ENCODE assay signal across 20 cellular contexts in genomic region chr2:210020138-210020537, GRCh38.
"Had no signal": no experiment of that assay in that cellular context is flagged by ENCODE, and none has a peak within 500 bp of the region (broad histone marks: within the 10 kb centered on the region; RNA-seq: fewer than 3 reads in every experiment).

No MANE protein-coding gene starts in this region.

- H3K27ac Mint-ChIP-seq: nephron progenitor cell; stimulated activated effector memory CD8-positive, alpha-beta T cell treated with anti-CD3 and anti-CD28 coated beads, Interleukin-12 subunit alpha, Interleukin-12 subunit beta, amount 100 ng/mL, for 72 hours; type B pancreatic cell had no signal

- H3K4me3 Mint-ChIP-seq: memory B cell; nephron progenitor cell; stimulated activated effector memory CD8-positive, alpha-beta T cell treated with anti-CD3 and anti-CD28 coated beads, Interleukin-12 subunit alpha, Interleukin-12 subunit beta, amount 100 ng/mL, for 72 hours; type B pancreatic cell had no signal

- H3K4me3 ChIP-seq: coronary artery, lower lobe of right lung, psoas muscle, sigmoid colon, stomach, thyroid gland had no signal

- H3K27me3 Mint-ChIP-seq: memory B cell, type B pancreatic cell had no signal

- H3K9me3 Mint-ChIP-seq: memory B cell; nephron progenitor cell; stimulated activated effector memory CD8-positive, alpha-beta T cell treated with anti-CD3 and anti-CD28 coated beads, Interleukin-12 subunit alpha, Interleukin-12 subunit beta, amount 100 ng/mL, for 72 hours; type B pancreatic cell had no signal

- H3K4me1 Mint-ChIP-seq: memory B cell, nephron progenitor cell had no signal

- H3K27ac ChIP-seq: coronary artery, lower lobe of right lung, psoas muscle, sigmoid colon, stomach, thyroid gland had no signal

- DNase-seq: dermis blood vessel endothelial cell; effector memory CD4-positive, alpha-beta T cell; hypothalamus; left ventricle myocardium superior; lower lobe of right lung; nephron progenitor cell; nucleus accumbens; posterior cingulate gyrus; psoas muscle; right cardiac atrium; sigmoid colon; stimulated activated CD4-positive, alpha-beta T cell treated with anti-CD3 and anti-CD28 coated beads, Interleukin-2, amount 100 ng/mL, for 24 hours; stimulated activated CD4-positive, alpha-beta T cell treated with anti-CD3 and anti-CD28 coated beads, Interleukin-4, amount 100 ng/mL, for 24 hours; stimulated activated naive CD4-positive, alpha-beta T cell treated with Interleukin-2 at 50 U/mL for 16 hours; stomach; thyroid gland had no signal

- H3K9me3 ChIP-seq: lower lobe of right lung, psoas muscle, sigmoid colon, stomach, thyroid gland had no signal

- H3K4me1 ChIP-seq: lower lobe of right lung, psoas muscle, sigmoid colon, stomach had no signal

- ATAC-seq: left ventricle myocardium superior; lower lobe of right lung; psoas muscle; right cardiac atrium; stimulated activated effector memory CD8-positive, alpha-beta T cell treated with anti-CD3 and anti-CD28 coated beads, Interleukin-12 subunit alpha, Interleukin-12 subunit beta, amount 100 ng/mL, for 72 hours had no signal

- H3K27me3 ChIP-seq: sigmoid colon, stomach, thyroid gland had no signal
